In genomic region chr1:13584876-13585598, GRCh38 we compare ENCODE assay signal across 10 cellular contexts. TPM values are rescaled to one million over a fixed set of nuclear protein-coding genes. Genes with fewer than 3 reads are reported as not detected.
A peak's percentile ranks its signal among the peaks of the same experiment; 100 is the strongest.
DNase-seq lines count a peak whose midpoint lies in the region; ATAC-seq and TF ChIP-seq lines count a peak whose summit lies in the region.
"Had no signal": no experiment of that assay in that cellular context is flagged by ENCODE, and none has a peak within 500 bp of the region (broad histone marks: within the 10 kb centered on the region; RNA-seq: fewer than 3 reads in every experiment).

No MANE protein-coding gene starts in this region.

- H3K4me1 Mint-ChIP-seq in brain: peaks cover 76% of the 10 kb centered on the region

- DNase-seq in putamen (ENCODE audit: low spot score) (peak; percentile 29), PC-9 (no peak)
- DNase-seq: EL; stimulated activated CD4-positive, alpha-beta T cell treated with anti-CD3 and anti-CD28 coated beads, Interleukin-4, amount 100 ng/mL, for 24 hours had no signal

- peak overlapping the region; percentile 81 to 93 (median 91) for H3K4me3 Mint-ChIP-seq in brain

- H3K4me3 ChIP-seq in BLaER1 treated with 17β-estradiol and CSF1 and Interleukin-3, amounts not matched to agents 10 nM and 100 nM: no peak overlapping the region; a peak in 1 of 20 replicates
- H3K4me3 ChIP-seq in iPS-15b (ENCODE audit: low read depth, low read length) (peak overlapping the region; percentile 95), PC-9 (no peak overlapping the region)

- H3K4me1 ChIP-seq in BLaER1 treated with 17β-estradiol and CSF1 and Interleukin-3, amounts not matched to agents 10 nM and 100 nM: peaks cover 17 to 25% (median 22%) of the 10 kb centered on the region in 10 experiments
- H3K4me1 ChIP-seq in iPS-15b (ENCODE audit: control insufficient read depth, insufficient read depth, low read length) (peaks cover 33% of the 10 kb centered on the region), PC-9 (replicated peaks; ENCODE audit: insufficient read depth) (no peaks in the 10 kb centered on the region)

- no TSS peak for BruUV-seq in PC-9 (replicated peaks; lab: Mats Ljungman, UMichigan)

- no peaks in the 10 kb centered on the region for H3K9me3 Mint-ChIP-seq in brain

- peak overlapping the region in 5 of 11 experiments; percentile 7 to 38 (median 18); a peak in 2 of 22 replicates for H3K9ac ChIP-seq in BLaER1 treated with 17β-estradiol and CSF1 and Interleukin-3, amounts not matched to agents 10 nM and 100 nM
- H3K9ac ChIP-seq in iPS-15b (ENCODE audit: low read depth, low read length): peak overlapping the region; percentile 60

- H3K4me2 ChIP-seq in BLaER1 treated with 17β-estradiol and CSF1 and Interleukin-3, amounts not matched to agents 10 nM and 100 nM: peak overlapping the region; percentile 34 to 77 (median 57)
- H3K4me2 ChIP-seq in PC-9: no peak overlapping the region

- intact Hi-C loops in PC-9 (cut with micrococcal nuclease; ENCODE audit: unreplicated experiment): no loop called here

- no peak overlapping the region for H2AFZ ChIP-seq in PC-9

- POLR2A ChIA-PET in PC-9 (lab: Charles Lee; ENCODE audit: unreplicated experiment): no interaction called here

- H3K27ac Mint-ChIP-seq in brain: peak overlapping the region; percentile 86 to 97 (median 95)

- H3K36me3 Mint-ChIP-seq in brain: peaks cover under 1% of the 10 kb centered on the region

- CTCF ChIA-PET in PC-9 (lab: Charles Lee): no interaction called here

- H3K27ac ChIP-seq in BLaER1 treated with 17β-estradiol and CSF1 and Interleukin-3, amounts not matched to agents 10 nM and 100 nM: 0 out of 22 replicates have a peak overlapping the region, but pooled peaks of 1 of the 11 experiments have one; percentile 21
- H3K27ac ChIP-seq in PC-9: no peak overlapping the region

- H4K20me1 ChIP-seq in BLaER1 treated with 17β-estradiol and CSF1 and Interleukin-3, amounts not matched to agents 10 nM and 100 nM: no peaks in the 10 kb centered on the region
- no peaks in the 10 kb centered on the region for H4K20me1 ChIP-seq in PC-9 (ENCODE audit: insufficient read depth)

- H3K9me3 ChIP-seq in BLaER1 treated with 17β-estradiol and CSF1 and Interleukin-3, amounts not matched to agents 10 nM and 100 nM (replicated peaks in 1 of 11): peaks cover 0 to 15% (median 11%) of the 10 kb centered on the region in 11 experiments; a peak in 11 of 22 replicates
- H3K9me3 ChIP-seq in iPS-15b (ENCODE audit: control insufficient read depth, insufficient read depth, low read length) (no peaks in the 10 kb centered on the region), PC-9 (ENCODE audit: insufficient read depth, low read depth) (no peaks in the 10 kb centered on the region)

- peaks cover 12% of the 10 kb centered on the region for H3K27me3 Mint-ChIP-seq in brain

- H3K27me3 ChIP-seq in BLaER1 treated with 17β-estradiol and CSF1 and Interleukin-3, amounts not matched to agents 10 nM and 100 nM: no peaks in the 10 kb centered on the region; a peak in 1 of 22 replicates
- H3K27me3 ChIP-seq in iPS-15b (ENCODE audit: control insufficient read depth, insufficient read depth, low read length): peaks cover 13% of the 10 kb centered on the region
- peaks cover 59% of the 10 kb centered on the region for H3K27me3 ChIP-seq in PC-9 (ENCODE audit: insufficient read depth, low read depth)

- no peaks in the 10 kb centered on the region for H3F3A ChIP-seq in PC-9 (ENCODE audit: insufficient read depth, low read depth)

- TF ChIP-seq CTCF in brain (conservative IDR thresholded peaks at IDR 0.05): no peak
- TF ChIP-seq CTCF in PC-9 (conservative IDR thresholded peaks at IDR 0.05): no peak

- no peak for ATAC-seq in GM18870 (IDR thresholded peaks at IDR 0.05; ENCODE audit: unreplicated experiment)
- ATAC-seq in HG03097 (IDR thresholded peaks at IDR 0.05; ENCODE audit: low FRiP score, unreplicated experiment): no peak
- ATAC-seq in activated CD4-positive, CD25-positive, alpha-beta regulatory T cell treated with anti-CD3 and anti-CD28 coated beads, Interleukin-2, amount 50 U/mL, for 24 hours: no peak

- H3K9me2 ChIP-seq in PC-9 (ENCODE audit: insufficient read depth): no peaks in the 10 kb centered on the region

- no peaks in the 10 kb centered on the region for H3K79me2 ChIP-seq in PC-9 (ENCODE audit: low read depth)

- H3K36me3 ChIP-seq in BLaER1 treated with 17β-estradiol and CSF1 and Interleukin-3, amounts not matched to agents 10 nM and 100 nM: no peaks in the 10 kb centered on the region
- H3K36me3 ChIP-seq in iPS-15b (ENCODE audit: control insufficient read depth, insufficient read depth, low read length) (peaks cover 2% of the 10 kb centered on the region), PC-9 (ENCODE audit: low read depth) (no peaks in the 10 kb centered on the region)

RNA-seq across cellular contexts. Expression of gene PDPN, which starts 1.4 kb away (rescaled TPM):
- polyA plus RNA-seq in brain (ENCODE audit: insufficient read depth, low read depth, low replicate concordance): 14.9 TPM
- total RNA-seq in PC-9 (2021): not detected in 2 replicates
